In genomic region chr6:8027965-8028651, GRCh38 we compare ENCODE assay signal across 2 cellular contexts.
TF ChIP-seq lines count a peak whose summit lies in the region.

No MANE protein-coding gene starts in this region.

TF ChIP-seq in GM23338, 12 proteins besides CTCF, POLR2A, EP300 and RAD21 (continued from another document):
- TF ChIP-seq STAT1 (IDR thresholded peaks at IDR 0.05; ENCODE audit: unreplicated experiment), result no peak
- no peak for TF ChIP-seq REST (IDR thresholded peaks at IDR 0.05; ENCODE audit: unreplicated experiment)
- TF ChIP-seq ZNF462 (CRISPR knock-in tag; IDR thresholded peaks at IDR 0.05), result no peak
- no peak for TF ChIP-seq ZNF331 (CRISPR knock-in tag; IDR thresholded peaks at IDR 0.05; ENCODE audit: low read depth)
- TF ChIP-seq EZH2 (IDR thresholded peaks at IDR 0.05; ENCODE audit: low read depth, unreplicated experiment), result no peak
- TF ChIP-seq ETS1 (IDR thresholded peaks at IDR 0.05), result no peak
- TF ChIP-seq ZNF114 (CRISPR knock-in tag; IDR thresholded peaks at IDR 0.05), result no peak
- TF ChIP-seq NANOG (IDR thresholded peaks at IDR 0.05; ENCODE audit: borderline replicate concordance), result no peak
- TF ChIP-seq POLR2AphosphoS5 (IDR thresholded peaks at IDR 0.05; ENCODE audit: low read depth), result no peak

TF ChIP-seq in K562, 482 proteins besides CTCF, POLR2A, EP300 and RAD21 (continued from another document):
- peak; percentile 61 for TF ChIP-seq ATF3 (IDR thresholded peaks at IDR 0.05)
- TF ChIP-seq ATF3 (CRISPR knock-in tag; conservative IDR thresholded peaks at IDR 0.05), result no peak
